ENCODE assay signal across 1 cellular context in genomic region chr19:35090160-35090794, GRCh38.
TF ChIP-seq lines count a peak whose summit lies in the region.

No MANE protein-coding gene starts in this region.

TF ChIP-seq in GM12878, 131 proteins besides CTCF, POLR2A, EP300 and RAD21:
- TF ChIP-seq RFX5 (IDR thresholded peaks at IDR 0.05; ENCODE audit: low read depth, low read length) = no peak
- peak; percentile 56 for TF ChIP-seq SMC3 (IDR thresholded peaks at IDR 0.05; ENCODE audit: borderline replicate concordance, low read length)
